In genomic region chr19:3274245-3275067, GRCh38 we compare ENCODE assay signal across 11 cellular contexts. TPM values are rescaled to one million over a fixed set of nuclear protein-coding genes. Genes with fewer than 3 reads are reported as not detected.
DNase-seq lines count a peak whose midpoint lies in the region; ATAC-seq, FAIRE-seq and TF ChIP-seq lines count a peak whose summit lies in the region.
"Had no signal": no experiment of that assay in that cellular context is flagged by ENCODE, and none has a peak within 500 bp of the region (broad histone marks: within the 10 kb centered on the region; RNA-seq: fewer than 3 reads in every experiment).

No MANE protein-coding gene starts in this region.

- H3K36me3 Mint-ChIP-seq in CD8-positive, alpha-beta memory T cell: peaks cover 0 to 1% (median 0%) of the 10 kb centered on the region in 3 donors
- no peaks in the 10 kb centered on the region for H3K36me3 Mint-ChIP-seq in activated CD4-positive, alpha-beta memory T cell treated with anti-CD3 and anti-CD28 coated beads for 36 hours

- no peak for ATAC-seq in A549

- H3K27me3 ChIP-seq in CD8-positive, alpha-beta memory T cell (ENCODE audit: insufficient read depth, low read length, poor library complexity, severe bottlenecking): peaks cover 7% of the 10 kb centered on the region
- H3K27me3 ChIP-seq in iPS-15b (ENCODE audit: control insufficient read depth, insufficient read depth, low read length): peaks cover 14% of the 10 kb centered on the region

- peak overlapping the region; percentile 61; the same call in 1 of the 3 replicates for H3K4me3 ChIP-seq in A549
- H3K4me3 ChIP-seq in CD8-positive, alpha-beta memory T cell (ENCODE audit: low read length): peak overlapping the region; percentile 80
- H3K4me3 ChIP-seq in iPS-15b (ENCODE audit: low read depth, low read length): peak overlapping the region; percentile 84

- H3K4me1 ChIP-seq in A549 (peaks cover 8% of the 10 kb centered on the region; the same call in 1 of the 3 replicates), iPS-15b (ENCODE audit: control insufficient read depth, insufficient read depth, low read length) (peaks cover 4% of the 10 kb centered on the region)
- H3K4me1 ChIP-seq in CD8-positive, alpha-beta memory T cell (ENCODE audit: insufficient read depth, low read length): peaks cover 11% of the 10 kb centered on the region

- CTCF ChIA-PET in A549 (lab: Yijun Ruan, JAX): interaction anchor here (0.8 to 2.7 kb wide), 11 partner anchors 9 to 388 kb away, joined by 3 to 11 read pairs (median 4); no protein-coding TSS in a partner anchor
- CTCF ChIA-PET in CD8-positive, alpha-beta memory T cell (lab: Charles Lee): interaction anchor here (1.9 kb wide), 1 partner anchor 9 kb away, joined by 11 read pairs; no protein-coding TSS in a partner anchor
- CTCF ChIA-PET in activated CD4-positive, alpha-beta memory T cell treated with anti-CD3 and anti-CD28 coated beads for 36 hours (lab: Charles Lee): interaction anchor here (0.9 to 1.9 kb wide), 5 partner anchors 9 to 133 kb away, joined by 3 to 11 read pairs (median 3); no protein-coding TSS in a partner anchor
- CTCF ChIA-PET in RWPE1 (lab: Yijun Ruan, JAX): interaction anchor here (0.6 to 0.8 kb wide), 6 partner anchors 9 to 219 kb away, joined by 3 to 4 read pairs (median 3); no protein-coding TSS in a partner anchor

- peaks cover 14 to 18% of the 10 kb centered on the region in 2 donors for H3K27me3 Mint-ChIP-seq in CD8-positive, alpha-beta memory T cell
- peaks cover 20% of the 10 kb centered on the region for H3K27me3 Mint-ChIP-seq in activated CD4-positive, alpha-beta memory T cell treated with anti-CD3 and anti-CD28 coated beads for 36 hours

- peak overlapping the region in 6 of 8 donors; percentile 60 to 91 (median 78) for H3K27ac Mint-ChIP-seq in CD8-positive, alpha-beta memory T cell
- H3K27ac Mint-ChIP-seq in activated CD4-positive, alpha-beta memory T cell treated with anti-CD3 and anti-CD28 coated beads for 36 hours: no peak overlapping the region

- H3K9me3 ChIP-seq in A549 (peaks cover 6% of the 10 kb centered on the region; the same call in 2 of the 3 replicates), iPS-15b (ENCODE audit: control insufficient read depth, insufficient read depth, low read length) (no peaks in the 10 kb centered on the region)
- no peaks in the 10 kb centered on the region for H3K9me3 ChIP-seq in CD8-positive, alpha-beta memory T cell (ENCODE audit: low read length)

- POLR2A ChIA-PET in A549 (lab: Yijun Ruan, JAX) (interaction anchor here (2.4 kb wide), 1 partner anchor 10 kb away, joined by 17 read pairs; no protein-coding TSS in a partner anchor), RWPE1 (lab: Yijun Ruan, JAX; ENCODE audit: low non-redundant PET) (no interaction called here)
- POLR2A ChIA-PET in CD8-positive, alpha-beta memory T cell (lab: Charles Lee): interaction anchor here (0.9 kb wide), 1 partner anchor 9 kb away, joined by 3 read pairs; no protein-coding TSS in a partner anchor
- POLR2A ChIA-PET in activated CD4-positive, alpha-beta memory T cell treated with anti-CD3 and anti-CD28 coated beads for 36 hours (lab: Charles Lee): no interaction called here

- TF ChIP-seq RAD21 in A549 (conservative IDR thresholded peaks at IDR 0.05 in 1 of 2, IDR thresholded peaks at IDR 0.05 in 1 of 2): no peak

- H3K4me1 Mint-ChIP-seq in CD8-positive, alpha-beta memory T cell: peaks cover 12 to 21% (median 14%) of the 10 kb centered on the region in 3 donors
- peaks cover 10% of the 10 kb centered on the region for H3K4me1 Mint-ChIP-seq in activated CD4-positive, alpha-beta memory T cell treated with anti-CD3 and anti-CD28 coated beads for 36 hours (ENCODE audit: low read depth)

- TF ChIP-seq POLR2A in A549 (IDR thresholded peaks at IDR 0.05; ENCODE audit: low read length): no peak

- intact Hi-C loops in activated CD4-positive, alpha-beta memory T cell treated with anti-CD3 and anti-CD28 coated beads for 36 hours (cut with micrococcal nuclease): no loop called here

- no peak for TF ChIP-seq EP300 in A549 (IDR thresholded peaks at IDR 0.05)

- peaks cover 0 to 2% (median 0%) of the 10 kb centered on the region in 5 donors for H3K9me3 Mint-ChIP-seq in CD8-positive, alpha-beta memory T cell
- peaks cover 7% of the 10 kb centered on the region for H3K9me3 Mint-ChIP-seq in activated CD4-positive, alpha-beta memory T cell treated with anti-CD3 and anti-CD28 coated beads for 36 hours

- no peaks in the 10 kb centered on the region for H3K36me3 ChIP-seq in CD8-positive, alpha-beta memory T cell (ENCODE audit: insufficient read depth, low read length)
- no peaks in the 10 kb centered on the region for H3K36me3 ChIP-seq in iPS-15b (ENCODE audit: control insufficient read depth, insufficient read depth, low read length)
- H3K36me3 ChIP-seq: heart right ventricle, right atrium auricular region had no signal

- no peak for TF ChIP-seq CTCF in A549 (IDR thresholded peaks at IDR 0.05)
- no peak for TF ChIP-seq CTCF in RWPE1 (conservative IDR thresholded peaks at IDR 0.05; ENCODE audit: low read depth)

- 89% methylated on average over 12 of the region's 12 CpGs for WGBS in A549 (ENCODE audit: missing lambda C conversion rate)

- no peak for FAIRE-seq in A549 (lab: Jason Lieb, UNC)

- H3K9ac ChIP-seq in iPS-15b (ENCODE audit: low read depth, low read length): no peak overlapping the region

- peak overlapping the region; percentile 82 for H3K4me2 ChIP-seq in A549

- H3K27ac ChIP-seq in A549: no peak overlapping the region
- H3K27ac ChIP-seq in CD8-positive, alpha-beta memory T cell (ENCODE audit: low read depth, low read length): no peak overlapping the region
- no peak overlapping the region for H3K27ac ChIP-seq in RWPE1
- no peak overlapping the region for H3K27ac ChIP-seq in substantia nigra (ENCODE audit: low read depth, low read length, poor library complexity, severe bottlenecking)
- H3K27ac ChIP-seq: heart right ventricle, right atrium auricular region had no signal

- H3K4me3 Mint-ChIP-seq in CD8-positive, alpha-beta memory T cell: peak overlapping the region; percentile 26 to 93 (median 84)
- H3K4me3 Mint-ChIP-seq in activated CD4-positive, alpha-beta memory T cell treated with anti-CD3 and anti-CD28 coated beads for 36 hours: peak overlapping the region; percentile 80

- DNase-seq in A549 (ENCODE audit: low read depth in 1 of 2, low spot score in 1 of 2): no peak
- no peak for DNase-seq in CD8-positive, alpha-beta memory T cell
- no peak for DNase-seq in activated CD4-positive, alpha-beta memory T cell treated with anti-CD3 and anti-CD28 coated beads for 36 hours
- no peak for DNase-seq in DMS114 treated with DMSO at 0.1 percent for 48 hours (lab: John Stamatoyannopoulos, UW; ENCODE audit: unreplicated experiment)
- no peak for DNase-seq in RWPE1 (ENCODE audit: low spot score)
- no peak for DNase-seq in kidney tubule cell (ENCODE audit: low spot score)
- DNase-seq in substantia nigra (lab: John Stamatoyannopoulos, UW): no peak
- DNase-seq: activated CD4-positive, alpha-beta T cell treated with anti-CD3 and anti-CD28 coated beads, Interleukin-2, amount 50 U/mL, for 1 hour; heart right ventricle had no signal

TF ChIP-seq in A549, 52 proteins besides CTCF, POLR2A, EP300 and RAD21:
- TF ChIP-seq KDM1A (IDR thresholded peaks at IDR 0.05; ENCODE audit: low read depth) (no peak), CEBPB (IDR thresholded peaks at IDR 0.05) (no peak), CHD4 (IDR thresholded peaks at IDR 0.05; ENCODE audit: borderline replicate concordance) (no peak), E2F6 (IDR thresholded peaks at IDR 0.05; ENCODE audit: borderline replicate concordance, low read depth) (no peak), HMGXB4 (CRISPR knock-in tag; IDR thresholded peaks at IDR 0.05; ENCODE audit: borderline replicate concordance) (no peak)

RNA-seq across cellular contexts. Expression of gene CELF5, which starts 50.0 kb away (rescaled TPM):
- polyA plus RNA-seq in A549 (2011; rRNA removed) (0.31 and 0.42 TPM in 2 replicates), A549 (2017; fragmentation: RNase III; extraction: RNeasy Plus Mini Kit Qiagen cat#74134 plus additional on column Dnase treatment) (0.61 to 0.87 TPM (median 0.75 TPM) in 3 replicates)
- 0.25 and 0.27 TPM in 2 replicates for polyA plus RNA-seq in A549 (2012; cell fraction: cytosol; rRNA removed)
- polyA plus RNA-seq in A549 (2012; cell fraction: nucleus; rRNA removed): 0.92 and 0.99 TPM in 2 replicates
- 0.08 TPM in 1 of 2 replicates, not detected in the other for polyA minus RNA-seq in A549 (2011; rRNA and poly(A)+ RNA removed)
- under 1 TPM; 0.11 to 0.24 TPM for total RNA-seq in CD8-positive, alpha-beta memory T cell
- polyA plus RNA-seq in CD8-positive, alpha-beta memory T cell: not detected
- total RNA-seq in activated CD4-positive, alpha-beta memory T cell treated with anti-CD3 and anti-CD28 coated beads for 36 hours: under 1 TPM in 1 of 2 experiments, not detected in 1; 0.14 TPM
- total RNA-seq: heart right ventricle had no signal
- polyA plus RNA-seq: heart right ventricle had no signal

Comparison
In these comparisons a context has a peak if more than half of its experiments do, and no peak if none do; other contexts are left out.
1. POLR2A ChIA-PET loops: an anchor here in A549 (2.4 kb wide) and CD8-positive, alpha-beta memory T cell (0.9 kb wide); none called in activated CD4-positive, alpha-beta memory T cell treated with anti-CD3 and anti-CD28 coated beads for 36 hours and RWPE1.